In genomic region chr11:74427377-74427776, GRCh38 we compare ENCODE assay signal across 1 cellular context.
TF ChIP-seq lines count a peak whose summit lies in the region.

No MANE protein-coding gene starts in this region.

TF ChIP-seq in GM12878, 131 proteins besides CTCF, POLR2A, EP300 and RAD21 (continued from another document):
- no peak for TF ChIP-seq ZNF687 (IDR thresholded peaks at IDR 0.05)
- TF ChIP-seq WRNIP1 (IDR thresholded peaks at IDR 0.05; ENCODE audit: borderline replicate concordance, low read depth, low read length), result no peak
- no peak for TF ChIP-seq JUNB (IDR thresholded peaks at IDR 0.05)
- TF ChIP-seq RAD51 (IDR thresholded peaks at IDR 0.05), result no peak
- TF ChIP-seq IRF3 (IDR thresholded peaks at IDR 0.05), result no peak
- TF ChIP-seq CREB1 (IDR thresholded peaks at IDR 0.05; ENCODE audit: low read depth), result no peak
TF ChIP-seq in GM12878: peak in this region for 0.
